Comparison of ENCODE assay signal across 20 cellular contexts in the genomic region with DNA sequence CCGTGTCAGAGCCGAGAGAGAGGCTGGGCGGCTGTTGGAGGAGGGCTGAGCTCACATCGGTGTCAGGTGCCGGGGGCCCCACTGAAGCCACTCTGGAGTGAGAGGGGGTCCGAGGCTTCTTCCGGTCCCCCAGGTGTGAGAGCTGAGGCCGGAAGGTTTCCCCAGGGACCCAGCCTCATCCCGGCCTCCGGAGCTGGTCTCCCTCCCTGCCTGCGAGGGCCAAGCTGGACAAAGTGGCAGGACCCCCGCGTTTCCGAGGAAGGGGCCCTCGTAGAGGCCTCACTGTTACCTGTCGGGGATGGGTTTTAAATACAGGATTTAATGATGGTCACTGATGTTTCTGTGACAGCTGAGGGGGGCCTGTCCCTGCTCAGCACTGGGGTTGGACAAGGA. TPM values are rescaled to one million over a fixed set of nuclear protein-coding genes. Genes with fewer than 3 reads are reported as not detected.
DNase-seq lines count a peak whose midpoint lies in the region; ATAC-seq and TF ChIP-seq lines count a peak whose summit lies in the region.
"Had no signal": no experiment of that assay in that cellular context is flagged by ENCODE, and none has a peak within 500 bp of the region (broad histone marks: within the 10 kb centered on the region; RNA-seq: fewer than 3 reads in every experiment).

No MANE protein-coding gene starts in this region.

- H3K79me2 ChIP-seq in SK-N-SH (ENCODE audit: insufficient read depth) (peaks cover 5% of the 10 kb centered on the region; the same call in 1 of the 2 replicates), neural progenitor cell (ENCODE audit: low read depth) (no peaks in the 10 kb centered on the region)

- no peak overlapping the region for H3K27ac Mint-ChIP-seq in neural progenitor cell
- H3K27ac Mint-ChIP-seq: B cell; CD4-positive, alpha-beta T cell; CD8-positive, alpha-beta T cell had no signal

- H3K9me2 ChIP-seq in SK-N-SH, result no peaks in the 10 kb centered on the region

- H3K27me3 ChIP-seq in SK-N-SH (ENCODE audit: insufficient read depth) (no peaks in the 10 kb centered on the region), WERI-Rb-1 (ENCODE audit: insufficient read depth, low read depth, severe bottlenecking) (peaks cover 52% of the 10 kb centered on the region), neural progenitor cell (peaks cover 39% of the 10 kb centered on the region)

- no peak for ATAC-seq in SK-N-SH treated with all-trans-retinoic acid at 6 μM for 48 hours
- ATAC-seq: A549; CD8-positive, alpha-beta T cell had no signal

- POLR2A ChIA-PET in SK-N-SH (lab: Yijun Ruan, JAX), result no interaction called here

- no peak overlapping the region for H3K4me3 ChIP-seq in SK-N-SH (ENCODE audit: low read depth in 2 of 2, low read length in 1 of 2)
- H3K4me3 ChIP-seq in WERI-Rb-1 (ENCODE audit: low read depth, low read length), result peak overlapping the region; percentile 19; the same call in 1 of the 2 replicates
- no peak overlapping the region for H3K4me3 ChIP-seq in neural progenitor cell
- H3K4me3 ChIP-seq: A549; BLaER1 treated with 17β-estradiol and CSF1 and Interleukin-3, amounts not matched to agents 10 nM and 100 nM had no signal

- peaks cover 33% of the 10 kb centered on the region for H3K27me3 Mint-ChIP-seq in neural progenitor cell (ENCODE audit: insufficient read depth, low read depth)

- H3K4me1 ChIP-seq in SK-N-SH (ENCODE audit: control insufficient read depth in 1 of 2, insufficient read depth in 2 of 2, low read depth in 1 of 2, low read length in 1 of 2) (peaks cover 0 to 2% of the 10 kb centered on the region in 2 experiments; a peak in 1 of 4 replicates), neural progenitor cell (peaks cover 13% of the 10 kb centered on the region)

- no peak for TF ChIP-seq EP300 in SK-N-SH (IDR thresholded peaks at IDR 0.05; ENCODE audit: borderline replicate concordance in 1 of 2, low read depth in 1 of 2, low read length in 1 of 2)

- DNase-seq in SK-N-SH, result peak; percentile 31
- DNase-seq in WERI-Rb-1, result no peak
- no peak for DNase-seq in neural progenitor cell (ENCODE audit: low spot score)
- no peak for DNase-seq in NCI-H2171 (lab: John Stamatoyannopoulos, UW)
- DNase-seq in putamen (ENCODE audit: low spot score), result no peak
- DNase-seq: AML-193; Caco-2; Calu3; CD4-positive, alpha-beta T cell; CD8-positive, alpha-beta T cell; DMS79 treated with DMSO at 0.1 percent for 48 hours; GF-D8 had no signal

- no peaks in the 10 kb centered on the region for H3F3A ChIP-seq in SK-N-SH (replicated peaks; ENCODE audit: insufficient read depth)
- peaks cover 14% of the 10 kb centered on the region for H3F3A ChIP-seq in neural progenitor cell (ENCODE audit: low read depth)

- H3K9me3 ChIP-seq in SK-N-SH, result no peaks in the 10 kb centered on the region
- peaks cover 6% of the 10 kb centered on the region for H3K9me3 ChIP-seq in WERI-Rb-1 (ENCODE audit: severe bottlenecking)
- no peaks in the 10 kb centered on the region for H3K9me3 ChIP-seq in neural progenitor cell (ENCODE audit: low read depth)
- H3K9me3 ChIP-seq: A549, Caco-2 had no signal

- H2AFZ ChIP-seq in SK-N-SH (ENCODE audit: low read depth) (no peak overlapping the region), neural progenitor cell (replicated peaks) (no peak overlapping the region)

- peaks cover 2% of the 10 kb centered on the region for H3K4me1 Mint-ChIP-seq in neural progenitor cell

- H3K4me3 Mint-ChIP-seq in neural progenitor cell, result no peak overlapping the region
- H3K4me3 Mint-ChIP-seq: B cell; CD4-positive, alpha-beta T cell; CD8-positive, alpha-beta T cell had no signal

- H3K4me2 ChIP-seq in SK-N-SH (no peak overlapping the region), neural progenitor cell (peak overlapping the region; percentile 70)
- H3K4me2 ChIP-seq: A549; BLaER1 treated with 17β-estradiol and CSF1 and Interleukin-3, amounts not matched to agents 10 nM and 100 nM had no signal

- CTCF ChIA-PET in SK-N-SH (lab: Yijun Ruan, JAX), result interaction anchor here (0.9 to 3.5 kb wide), 4 partner anchors 8 to 32 kb away, joined by 3 to 15 read pairs (median 4); no protein-coding TSS in a partner anchor

- TF ChIP-seq CTCF in SK-N-SH (IDR thresholded peaks at IDR 0.05), result no peak
- TF ChIP-seq CTCF in WERI-Rb-1 (IDR thresholded peaks at IDR 0.05; ENCODE audit: low read depth, low read length), result no peak
- TF ChIP-seq CTCF in neural progenitor cell (IDR thresholded peaks at IDR 0.05), result no peak

- H3K27ac ChIP-seq in SK-N-SH (ENCODE audit: low read depth in 2 of 2, low read length in 1 of 2) (no peak overlapping the region), WERI-Rb-1 (no peak overlapping the region), neural progenitor cell (no peak overlapping the region)
- H3K27ac ChIP-seq: 22Rv1; A549; BLaER1 treated with 17β-estradiol and CSF1 and Interleukin-3, amounts not matched to agents 10 nM and 100 nM; C4-2B had no signal

- 93% methylated on average over 15 of the region's 16 CpGs for WGBS in SK-N-SH (ENCODE audit: low lambda C conversion rate)

- H3K9ac ChIP-seq in SK-N-SH (no peak overlapping the region), neural progenitor cell (no peak overlapping the region)
- H3K9ac ChIP-seq: BLaER1 treated with 17β-estradiol and CSF1 and Interleukin-3, amounts not matched to agents 10 nM and 100 nM had no signal

- no peaks in the 10 kb centered on the region for H3K36me3 ChIP-seq in SK-N-SH (replicated peaks in 1 of 2; ENCODE audit: control insufficient read depth in 1 of 2, insufficient read depth in 2 of 2, low read length in 1 of 2)
- H3K36me3 ChIP-seq in WERI-Rb-1, result no peaks in the 10 kb centered on the region
- H3K36me3 ChIP-seq in neural progenitor cell, result no peaks in the 10 kb centered on the region
- H3K36me3 ChIP-seq: BLaER1 treated with 17β-estradiol and CSF1 and Interleukin-3, amounts not matched to agents 10 nM and 100 nM had no signal

- TF ChIP-seq RAD21 in SK-N-SH (IDR thresholded peaks at IDR 0.05; ENCODE audit: low read length), result no peak

- H4K20me1 ChIP-seq in SK-N-SH (ENCODE audit: insufficient read depth) (peaks cover 58% of the 10 kb centered on the region), neural progenitor cell (ENCODE audit: low read depth) (peaks cover 49% of the 10 kb centered on the region)

- H3K9me3 Mint-ChIP-seq in neural progenitor cell, result peaks cover 9% of the 10 kb centered on the region
- H3K9me3 Mint-ChIP-seq: CD4-positive, alpha-beta T cell; CD8-positive, alpha-beta T cell had no signal

- no peaks in the 10 kb centered on the region for H3K36me3 Mint-ChIP-seq in neural progenitor cell
- H3K36me3 Mint-ChIP-seq: CD8-positive, alpha-beta T cell had no signal

TF ChIP-seq in SK-N-SH, 30 proteins besides CTCF, POLR2A, EP300 and RAD21 (continues in another document):
- TF ChIP-seq SIN3A (IDR thresholded peaks at IDR 0.05; ENCODE audit: borderline replicate concordance, low read depth, low read length) (no peak), RFX5 (IDR thresholded peaks at IDR 0.05; ENCODE audit: low read length) (no peak), GATA2 (CRISPR knock-in tag; IDR thresholded peaks at IDR 0.05) (no peak), ELF1 (IDR thresholded peaks at IDR 0.05) (no peak)
- TF ChIP-seq, protein P1, sequence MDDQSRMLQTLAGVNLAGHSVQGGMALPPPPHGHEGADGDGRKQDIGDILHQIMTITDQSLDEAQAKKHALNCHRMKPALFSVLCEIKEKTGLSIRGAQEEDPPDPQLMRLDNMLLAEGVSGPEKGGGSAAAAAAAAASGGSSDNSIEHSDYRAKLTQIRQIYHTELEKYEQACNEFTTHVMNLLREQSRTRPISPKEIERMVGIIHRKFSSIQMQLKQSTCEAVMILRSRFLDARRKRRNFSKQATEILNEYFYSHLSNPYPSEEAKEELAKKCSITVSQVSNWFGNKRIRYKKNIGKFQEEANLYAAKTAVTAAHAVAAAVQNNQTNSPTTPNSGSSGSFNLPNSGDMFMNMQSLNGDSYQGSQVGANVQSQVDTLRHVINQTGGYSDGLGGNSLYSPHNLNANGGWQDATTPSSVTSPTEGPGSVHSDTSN (IDR thresholded peaks at IDR 0.05), result no peak

TF ChIP-seq in SK-N-SH treated with all-trans-retinoic acid at 6 μM for 48 hours, 23 proteins besides CTCF, POLR2A, EP300 and RAD21 (continues in another document):
- TF ChIP-seq ZNF8 (CRISPR knock-in tag; IDR thresholded peaks at IDR 0.05), result no peak
- no peak for TF ChIP-seq ESRRG (CRISPR knock-in tag; IDR thresholded peaks at IDR 0.05)
- no peak for TF ChIP-seq TOX (CRISPR knock-in tag; IDR thresholded peaks at IDR 0.05; ENCODE audit: borderline replicate concordance)
- TF ChIP-seq ISL1 (CRISPR knock-in tag; IDR thresholded peaks at IDR 0.05), result no peak
- TF ChIP-seq GLIS3 (CRISPR knock-in tag; IDR thresholded peaks at IDR 0.05), result no peak
- no peak for TF ChIP-seq ZFP3 (CRISPR knock-in tag; IDR thresholded peaks at IDR 0.05)

RNA-seq across cellular contexts. Expression of a gene that starts 6.6 kb away (rescaled TPM):
- 3.4 and 5.6 TPM in 2 replicates for polyA plus RNA-seq in SK-N-SH (2012; rRNA removed)
- 4.4 and 8.7 TPM in 2 replicates for polyA plus RNA-seq in SK-N-SH (2012; cell fraction: cytosol; rRNA removed)
- polyA plus RNA-seq in SK-N-SH (2012; cell fraction: nucleus; rRNA removed), result 11.1 and 12.0 TPM in 2 replicates
- total RNA-seq in neural progenitor cell (ENCODE audit: low replicate concordance), result 0.06 TPM in 1 of 2 replicates, not detected in the other

RNA-seq across cellular contexts. Expression of a gene that starts 23.9 kb away (rescaled TPM):
- 745 and 835 TPM in 2 replicates for polyA plus RNA-seq in SK-N-SH (2012; rRNA removed)
- polyA plus RNA-seq in SK-N-SH (2012; cell fraction: cytosol; rRNA removed), result 263 and 438 TPM in 2 replicates
- 422 and 627 TPM in 2 replicates for polyA plus RNA-seq in SK-N-SH (2012; cell fraction: nucleus; rRNA removed)
- total RNA-seq in neural progenitor cell (ENCODE audit: low replicate concordance), result 330 and 913 TPM in 2 replicates

RNA-seq across cellular contexts. Expression of a gene that starts 37.1 kb away (rescaled TPM):
- polyA plus RNA-seq in SK-N-SH (2012; rRNA removed), result 38.2 and 40.1 TPM in 2 replicates
- 9.6 and 13.7 TPM in 2 replicates for polyA plus RNA-seq in SK-N-SH (2012; cell fraction: cytosol; rRNA removed)
- polyA plus RNA-seq in SK-N-SH (2012; cell fraction: nucleus; rRNA removed), result 157 and 218 TPM in 2 replicates
- 14.1 and 68.6 TPM in 2 replicates for total RNA-seq in neural progenitor cell (ENCODE audit: low replicate concordance)

RNA-seq across cellular contexts. Expression of a gene that starts 43.4 kb away (rescaled TPM):
- polyA plus RNA-seq in SK-N-SH (2012; rRNA removed), result 0.62 and 0.93 TPM in 2 replicates
- polyA plus RNA-seq in SK-N-SH (2012; cell fraction: cytosol; rRNA removed), result 0.16 and 0.27 TPM in 2 replicates
- polyA plus RNA-seq in SK-N-SH (2012; cell fraction: nucleus; rRNA removed), result 3.5 and 4.7 TPM in 2 replicates
- 0.37 TPM in 1 of 2 replicates, not detected in the other for total RNA-seq in neural progenitor cell (ENCODE audit: low replicate concordance)
- total RNA-seq: A172 had no signal

RNA-seq across cellular contexts. Expression of a gene that starts 52.4 kb away (rescaled TPM):
- not detected in 2 replicates for polyA plus RNA-seq in SK-N-SH (2012; rRNA removed)
- 0.06 TPM in 1 of 2 replicates, not detected in the other for polyA plus RNA-seq in SK-N-SH (2012; cell fraction: cytosol; rRNA removed)
- 0.07 and 0.11 TPM in 2 replicates for polyA plus RNA-seq in SK-N-SH (2012; cell fraction: nucleus; rRNA removed)
- total RNA-seq in neural progenitor cell (ENCODE audit: low replicate concordance), result not detected in 2 replicates
- total RNA-seq: A172, B cell, Caco-2, Calu3 had no signal
- polyA plus RNA-seq: A549, BJ had no signal
